Comparison of ENCODE assay signal across 27 cellular contexts in genomic region chr12:115095073-115095748, GRCh38.
"Had no signal": no experiment of that assay in that cellular context is flagged by ENCODE, and none has a peak within 500 bp of the region (broad histone marks: within the 10 kb centered on the region; RNA-seq: fewer than 3 reads in every experiment).

No MANE protein-coding gene starts in this region.

- H3K27me3 ChIP-seq: ascending aorta, breast epithelium, cardiac muscle cell, colonic mucosa, esophagus squamous epithelium had no signal

- H3K27ac ChIP-seq: ascending aorta, breast epithelium, cardiac muscle cell, colonic mucosa, epithelial cell of prostate, esophagus squamous epithelium, heart left ventricle, WERI-Rb-1 had no signal

- H3K36me3 ChIP-seq: ascending aorta, breast epithelium, cardiac muscle cell, colonic mucosa, esophagus squamous epithelium, heart left ventricle, WERI-Rb-1 had no signal

- H3K4me1 ChIP-seq: ascending aorta, breast epithelium, colonic mucosa, esophagus squamous epithelium had no signal

- DNase-seq: activated B cell treated with CpG ODN at 0.5 μM for 24 hours; activated CD4-positive, alpha-beta T cell treated with anti-CD3 and anti-CD28 coated beads for 48 hours; activated CD4-positive, alpha-beta T cell treated with anti-CD3 and anti-CD28 coated beads, Interleukin-2, amount 50 U/mL, for 1 hour; activated CD4-positive, alpha-beta T cell treated with anti-CD3 and anti-CD28 coated beads, Interleukin-2, amount 50 U/mL, for 48 hours; activated CD8-positive, alpha-beta memory T cell treated with anti-CD3 and anti-CD28 coated beads for 24 hours; activated CD8-positive, alpha-beta T cell treated with anti-CD3 and anti-CD28 coated beads for 36 hours; activated effector memory CD4-positive, alpha-beta T cell treated with anti-CD3 and anti-CD28 coated beads, Interleukin-2, amount 50 U/mL, for 16 hours; activated naive CD4-positive, alpha-beta T cell treated with anti-CD3 and anti-CD28 coated beads for 36 hours; activated naive CD8-positive, alpha-beta T cell treated with anti-CD3 and anti-CD28 coated beads for 36 hours; activated naive CD8-positive, alpha-beta T cell treated with anti-CD3 and anti-CD28 coated beads, Interleukin-2, amount 50 U/mL, for 24 hours; activated T-cell treated with anti-CD3 and anti-CD28 coated beads, Interleukin-2, amount 50 U/mL, for 4 hours; central memory CD4-positive, alpha-beta T cell; cerebellar nuclear complex; colonic mucosa; effector CD8-positive, alpha-beta T cell; esophagus squamous epithelium; heart left ventricle; T-cell; T-helper 17 cell; T1000; WERI-Rb-1 had no signal

- ATAC-seq: activated CD4-positive, CD25-positive, alpha-beta regulatory T cell treated with anti-CD3 and anti-CD28 coated beads, Interleukin-2, amount 50 U/mL, for 24 hours; activated CD8-positive, alpha-beta T cell treated with anti-CD3 and anti-CD28 coated beads for 36 hours; activated naive CD8-positive, alpha-beta T cell treated with anti-CD3 and anti-CD28 coated beads, Interleukin-2, amount 50 U/mL, for 24 hours; activated T-cell treated with anti-CD3 and anti-CD28 coated beads, Interleukin-2, amount 50 U/mL, for 4 hours; activated T-helper 17 cell treated with anti-CD3 and anti-CD28 coated beads, Interleukin-2, amount 50 U/mL, for 72 hours; heart left ventricle; T-cell; T-helper 17 cell had no signal

- H3K4me3 ChIP-seq: ascending aorta, breast epithelium, cardiac muscle cell, colonic mucosa, esophagus squamous epithelium, heart left ventricle had no signal

- H3K9me3 ChIP-seq: ascending aorta, breast epithelium, colonic mucosa, esophagus squamous epithelium had no signal
